ENCODE assay signal across 1 cellular context in genomic region chr9:21552244-21552825, GRCh38.
TF ChIP-seq lines count a peak whose summit lies in the region.

No MANE protein-coding gene starts in this region.

TF ChIP-seq in GM23338, 12 proteins besides CTCF, POLR2A, EP300 and RAD21:
- TF ChIP-seq REST (IDR thresholded peaks at IDR 0.05; ENCODE audit: unreplicated experiment) (no peak), CREB1 (CRISPR knock-in tag; IDR thresholded peaks at IDR 0.05; ENCODE audit: low read depth) (no peak), ZNF462 (CRISPR knock-in tag; IDR thresholded peaks at IDR 0.05) (no peak), ZNF331 (CRISPR knock-in tag; IDR thresholded peaks at IDR 0.05; ENCODE audit: low read depth) (no peak), ZNF114 (CRISPR knock-in tag; IDR thresholded peaks at IDR 0.05) (no peak), POLR2AphosphoS5 (IDR thresholded peaks at IDR 0.05; ENCODE audit: low read depth) (no peak), JUNB (IDR thresholded peaks at IDR 0.05; ENCODE audit: unreplicated experiment) (no peak), ETS1 (IDR thresholded peaks at IDR 0.05) (no peak), NANOG (IDR thresholded peaks at IDR 0.05; ENCODE audit: borderline replicate concordance) (no peak)
